8 cellular contexts compared by ENCODE assay signal in genomic region chr4:10018818-10019438, GRCh38. TPM values are rescaled to one million over a fixed set of nuclear protein-coding genes. Genes with fewer than 3 reads are reported as not detected.
DNase-seq lines count a peak whose midpoint lies in the region; ATAC-seq, FAIRE-seq and TF ChIP-seq lines count a peak whose summit lies in the region.

No MANE protein-coding gene starts in this region.

- no peaks in the 10 kb centered on the region for H4K20me1 ChIP-seq in smooth muscle cell (ENCODE audit: low read depth)

- H2AFZ ChIP-seq in smooth muscle cell (ENCODE audit: low read depth), result peak overlapping the region; percentile 71

- peak overlapping the region; percentile 43 for H3K27ac ChIP-seq in smooth muscle cell (ENCODE audit: low read depth)

- H3K27me3 ChIP-seq in bronchial epithelial cell (ENCODE audit: control insufficient read depth, insufficient read depth, low read length) (no peaks in the 10 kb centered on the region), smooth muscle cell (ENCODE audit: low read depth) (no peaks in the 10 kb centered on the region)

- POLR2A ChIA-PET in WTC11 (lab: Charles Lee), result no interaction called here

- peaks cover 9% of the 10 kb centered on the region for H3K4me1 Mint-ChIP-seq in WTC11

- H3K27me3 Mint-ChIP-seq in WTC11 (ENCODE audit: low read depth), result peaks cover 17% of the 10 kb centered on the region

- H3K9ac ChIP-seq in smooth muscle cell (ENCODE audit: low read depth), result peak overlapping the region; percentile 63

- H3K27ac Mint-ChIP-seq in WTC11, result no peak overlapping the region

- peak overlapping the region; percentile 78 for H3K4me2 ChIP-seq in smooth muscle cell

- no peaks in the 10 kb centered on the region for H3K79me2 ChIP-seq in smooth muscle cell (ENCODE audit: low read depth)

- ATAC-seq in GM18502 (IDR thresholded peaks at IDR 0.05; ENCODE audit: poor library complexity, unreplicated experiment), result peak; percentile 98
- ATAC-seq in HG02938 (IDR thresholded peaks at IDR 0.05; ENCODE audit: unreplicated experiment), result peak; percentile 98
- peak; percentile 94 for ATAC-seq in WTC11

- no peak for FAIRE-seq in bronchial epithelial cell (lab: Jason Lieb, UNC)

- H3K4me3 ChIP-seq in bronchial epithelial cell (ENCODE audit: low read depth, low read length) (peak overlapping the region; percentile 41), smooth muscle cell (peak overlapping the region; percentile 46)

- peak; percentile 86 for DNase-seq in NCI-H2029 treated with DMSO at 0.1 percent for 48 hours (lab: John Stamatoyannopoulos, UW)
- peak; percentile 96 for DNase-seq in WTC11 (ENCODE audit: low spot score)
- DNase-seq in bronchial epithelial cell (ENCODE audit: low read depth), result peak; percentile 89
- DNase-seq in iPS-NIHi7 (ENCODE audit: extremely low spot score), result peak; percentile 97
- peak; percentile 76 for DNase-seq in smooth muscle cell (lab: John Stamatoyannopoulos, UW; ENCODE audit: unreplicated experiment)
- DNase-seq in NCI-H2171 (lab: John Stamatoyannopoulos, UW), result no peak

- WGBS in smooth muscle cell (ENCODE audit: low lambda C conversion rate), result 5% methylated on average over 50 of the region's 51 CpGs

- H3K9me3 ChIP-seq in smooth muscle cell (replicated peaks; ENCODE audit: low read depth), result no peaks in the 10 kb centered on the region

- CTCF ChIA-PET in WTC11 (lab: Charles Lee), result interaction anchor here (0.7 to 1.0 kb wide), 7 partner anchors 16 to 314 kb away, joined by 3 to 7 read pairs (median 3); no protein-coding TSS in a partner anchor

- H3K36me3 Mint-ChIP-seq in WTC11, result no peaks in the 10 kb centered on the region

- H3K4me1 ChIP-seq in smooth muscle cell (ENCODE audit: low read depth), result no peaks in the 10 kb centered on the region

- H3K36me3 ChIP-seq in bronchial epithelial cell (ENCODE audit: control insufficient read depth, insufficient read depth, low read length) (peaks cover 7% of the 10 kb centered on the region), smooth muscle cell (ENCODE audit: low read depth) (no peaks in the 10 kb centered on the region)

- peak overlapping the region; percentile 69 for H3K4me3 Mint-ChIP-seq in WTC11

- H3K9me3 Mint-ChIP-seq in WTC11, result no peaks in the 10 kb centered on the region

- TF ChIP-seq CTCF in WTC11 (IDR thresholded peaks at IDR 0.05) (peak; percentile 89), bronchial epithelial cell (IDR thresholded peaks at IDR 0.05; ENCODE audit: insufficient read depth, low read length, severe bottlenecking) (peak; percentile 99), smooth muscle cell (IDR thresholded peaks at IDR 0.05; ENCODE audit: borderline replicate concordance, insufficient read depth, poor library complexity, severe bottlenecking) (peak; percentile 98)

- peaks cover 6% of the 10 kb centered on the region for H3F3A ChIP-seq in smooth muscle cell (ENCODE audit: low read depth)

TF ChIP-seq in WTC11, 78 proteins besides CTCF, POLR2A, EP300 and RAD21 (continues in another document):
- TF ChIP-seq TEAD1 (CRISPR knock-in tag; IDR thresholded peaks at IDR 0.05) (peak; percentile 82), TEAD4 (CRISPR knock-in tag; IDR thresholded peaks at IDR 0.05) (no peak), ZBTB21 (CRISPR knock-in tag; IDR thresholded peaks at IDR 0.05; ENCODE audit: borderline replicate concordance) (0 out of 2 replicates have a peak, but pooled peaks have one; percentile 19), ZNF219 (CRISPR knock-in tag; IDR thresholded peaks at IDR 0.05; ENCODE audit: borderline replicate concordance) (0 out of 2 replicates have a peak, but pooled peaks have one; percentile 58), MAX (CRISPR knock-in tag; IDR thresholded peaks at IDR 0.05) (peak; percentile 97), ZNF281 (CRISPR knock-in tag; IDR thresholded peaks at IDR 0.05) (peak; percentile 64; the same call in 1 of the 2 replicates), CREM (CRISPR knock-in tag; IDR thresholded peaks at IDR 0.05) (peak; percentile 41), GTF2I (CRISPR knock-in tag; conservative IDR thresholded peaks at IDR 0.05) (no peak)
- TF ChIP-seq, protein P1, sequence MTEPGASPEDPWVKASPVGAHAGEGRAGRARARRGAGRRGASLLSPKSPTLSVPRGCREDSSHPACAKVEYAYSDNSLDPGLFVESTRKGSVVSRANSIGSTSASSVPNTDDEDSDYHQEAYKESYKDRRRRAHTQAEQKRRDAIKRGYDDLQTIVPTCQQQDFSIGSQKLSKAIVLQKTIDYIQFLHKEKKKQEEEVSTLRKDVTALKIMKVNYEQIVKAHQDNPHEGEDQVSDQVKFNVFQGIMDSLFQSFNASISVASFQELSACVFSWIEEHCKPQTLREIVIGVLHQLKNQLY (CRISPR knock-in tag; IDR thresholded peaks at IDR 0.05), result 0 out of 2 replicates have a peak, but pooled peaks have one; percentile 40
- TF ChIP-seq, protein P2, sequence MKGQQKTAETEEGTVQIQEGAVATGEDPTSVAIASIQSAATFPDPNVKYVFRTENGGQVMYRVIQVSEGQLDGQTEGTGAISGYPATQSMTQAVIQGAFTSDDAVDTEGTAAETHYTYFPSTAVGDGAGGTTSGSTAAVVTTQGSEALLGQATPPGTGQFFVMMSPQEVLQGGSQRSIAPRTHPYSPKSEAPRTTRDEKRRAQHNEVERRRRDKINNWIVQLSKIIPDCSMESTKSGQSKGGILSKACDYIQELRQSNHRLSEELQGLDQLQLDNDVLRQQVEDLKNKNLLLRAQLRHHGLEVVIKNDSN (CRISPR knock-in tag; IDR thresholded peaks at IDR 0.05), result peak; percentile 76
- TF ChIP-seq, protein P3, sequence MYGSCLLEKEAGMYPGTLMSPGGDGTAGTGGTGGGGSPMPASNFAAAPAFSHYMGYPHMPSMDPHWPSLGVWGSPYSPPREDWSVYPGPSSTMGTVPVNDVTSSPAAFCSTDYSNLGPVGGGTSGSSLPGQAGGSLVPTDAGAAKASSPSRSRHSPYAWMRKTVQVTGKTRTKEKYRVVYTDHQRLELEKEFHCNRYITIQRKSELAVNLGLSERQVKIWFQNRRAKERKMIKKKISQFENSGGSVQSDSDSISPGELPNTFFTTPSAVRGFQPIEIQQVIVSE (CRISPR knock-in tag; IDR thresholded peaks at IDR 0.05; ENCODE audit: borderline replicate concordance), result no peak
- TF ChIP-seq, protein P4, sequence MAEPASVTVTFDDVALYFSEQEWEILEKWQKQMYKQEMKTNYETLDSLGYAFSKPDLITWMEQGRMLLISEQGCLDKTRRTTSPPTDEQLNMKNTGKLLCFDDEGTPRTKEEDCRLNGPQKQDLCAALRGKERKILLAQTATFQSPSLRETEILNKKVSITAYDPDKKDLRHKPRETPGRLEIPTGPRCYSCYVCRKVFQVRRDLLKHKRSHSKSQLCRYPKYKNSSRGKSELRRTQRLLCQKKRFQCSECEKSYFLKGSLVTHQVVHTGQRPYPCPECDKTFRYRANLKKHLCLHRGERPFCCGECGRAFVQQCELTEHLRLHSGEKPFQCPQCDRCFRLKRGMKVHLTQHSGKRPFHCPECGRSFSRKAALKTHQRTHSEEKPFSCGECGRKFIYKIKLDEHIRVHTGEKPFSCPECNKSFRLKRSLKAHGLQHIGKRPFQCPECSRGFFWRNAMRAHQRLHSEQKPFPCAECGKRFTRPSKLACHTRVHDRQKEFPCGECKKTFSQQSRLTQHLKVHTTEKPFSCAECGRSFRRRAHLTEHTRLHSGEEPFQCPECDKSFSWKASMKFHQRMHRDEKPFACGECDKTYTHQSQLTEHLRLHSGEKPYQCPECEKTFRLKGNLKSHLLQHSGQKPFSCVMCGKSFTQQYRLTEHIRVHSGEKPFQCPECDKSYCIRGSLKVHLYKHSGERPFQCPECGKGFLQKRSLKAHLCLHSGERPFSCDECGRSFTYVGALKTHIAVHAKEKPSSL (CRISPR knock-in tag; conservative IDR thresholded peaks at IDR 0.05), result no peak
- TF ChIP-seq, protein P5, sequence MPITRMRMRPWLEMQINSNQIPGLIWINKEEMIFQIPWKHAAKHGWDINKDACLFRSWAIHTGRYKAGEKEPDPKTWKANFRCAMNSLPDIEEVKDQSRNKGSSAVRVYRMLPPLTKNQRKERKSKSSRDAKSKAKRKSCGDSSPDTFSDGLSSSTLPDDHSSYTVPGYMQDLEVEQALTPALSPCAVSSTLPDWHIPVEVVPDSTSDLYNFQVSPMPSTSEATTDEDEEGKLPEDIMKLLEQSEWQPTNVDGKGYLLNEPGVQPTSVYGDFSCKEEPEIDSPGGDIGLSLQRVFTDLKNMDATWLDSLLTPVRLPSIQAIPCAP (CRISPR knock-in tag; IDR thresholded peaks at IDR 0.05), result peak; percentile 47; the same call in 1 of the 2 replicates

RNA-seq across cellular contexts. Expression of gene SLC2A9, which starts 2.4 kb away (rescaled TPM):
- total RNA-seq in WTC11 (2021) (0.64 TPM in 1 of 3 replicates, not detected in the others), bronchial epithelial cell (29.7 and 71.0 TPM in 2 replicates), smooth muscle cell (2.2 and 3.5 TPM in 2 replicates)
- 1.3 and 3.2 TPM in 2 replicates for polyA plus RNA-seq in smooth muscle cell
